Comparison of ENCODE assay signal across 8 cellular contexts in genomic region chr17:2214047-2214717, GRCh38.
DNase-seq lines count a peak whose midpoint lies in the region; ATAC-seq, FAIRE-seq and TF ChIP-seq lines count a peak whose summit lies in the region.

No MANE protein-coding gene starts in this region.

- H3K4me3 ChIP-seq in DOHH2 (ENCODE audit: low read length) (peak overlapping the region; percentile 58), mesodermal cell (ENCODE audit: extremely low read depth, insufficient read depth, low read length, poor library complexity, severe bottlenecking) (no peak overlapping the region), thymus (ENCODE audit: low read length) (no peak overlapping the region)

- H3K27me3 ChIP-seq in DOHH2 (ENCODE audit: control insufficient read depth, low read length) (no peaks in the 10 kb centered on the region), thymus (ENCODE audit: control insufficient read depth, insufficient read depth) (no peaks in the 10 kb centered on the region)

- peaks cover 6% of the 10 kb centered on the region; the same call in 1 of the 2 replicates for H3K36me3 ChIP-seq in DOHH2 (ENCODE audit: control insufficient read depth, low read length)
- peaks cover 23% of the 10 kb centered on the region for H3K36me3 ChIP-seq in mesodermal cell (ENCODE audit: control insufficient read depth, insufficient read depth, low read length)
- peaks cover 4% of the 10 kb centered on the region for H3K36me3 ChIP-seq in thymus (ENCODE audit: control insufficient read depth, insufficient read depth)

- peaks cover 15% of the 10 kb centered on the region for H3F3A ChIP-seq in DOHH2 (ENCODE audit: control insufficient read depth, insufficient read depth)

- no peak for TF ChIP-seq CTCF in DOHH2 (IDR thresholded peaks at IDR 0.05; ENCODE audit: low read depth, low read length, poor library complexity, severe bottlenecking)

- no peak for FAIRE-seq in RCC 7860 (lab: Jason Lieb, UNC)

- no peak for ATAC-seq in GM18502 (IDR thresholded peaks at IDR 0.05; ENCODE audit: poor library complexity, unreplicated experiment)

- H3K4me1 ChIP-seq in DOHH2 (ENCODE audit: control insufficient read depth, low read length) (peaks cover 62% of the 10 kb centered on the region), mesodermal cell (ENCODE audit: control insufficient read depth, insufficient read depth, low read length, poor library complexity, severe bottlenecking) (peaks cover 41% of the 10 kb centered on the region), thymus (ENCODE audit: control insufficient read depth, insufficient read depth, low read length) (peaks cover 16% of the 10 kb centered on the region)

- no peaks in the 10 kb centered on the region for H3K9me3 ChIP-seq in DOHH2 (ENCODE audit: control insufficient read depth, insufficient read depth, low read length)
- no peaks in the 10 kb centered on the region for H3K9me3 ChIP-seq in mesodermal cell (ENCODE audit: control insufficient read depth, low read length)
- no peaks in the 10 kb centered on the region for H3K9me3 ChIP-seq in thymus (ENCODE audit: control insufficient read depth)

- H4K20me1 ChIP-seq in DOHH2 (ENCODE audit: control insufficient read depth, insufficient read depth, low read depth, low read length) = 0 out of 2 replicates have a peak, but pooled peaks cover 4% of the 10 kb centered on the region

- H3K9me2 ChIP-seq in DOHH2 (replicated peaks; ENCODE audit: control insufficient read depth, low read length) = no peaks in the 10 kb centered on the region

- WGBS in mesodermal cell (ENCODE audit: insufficient coverage in 2 of 2), 2 experiments = 26 to 34% methylated on average over 8 to 11 of the region's 14 CpGs
- WGBS in thymus = 93% methylated on average over 14 of the region's 14 CpGs

- DNase-seq in RCC 7860 (ENCODE audit: low spot score) (peak; percentile 9), dermis blood vessel endothelial cell (peak; percentile 50), AG08396 (ENCODE audit: low spot score) (no peak), cortex of kidney (lab: John Stamatoyannopoulos, UW) (no peak)

- no peak overlapping the region for H3K27ac ChIP-seq in DOHH2 (ENCODE audit: low read depth, low read length)
- H3K27ac ChIP-seq in mesodermal cell (ENCODE audit: low read depth, low read length, severe bottlenecking) = peak overlapping the region; percentile 92
- H3K27ac ChIP-seq in thymus (ENCODE audit: low read depth) = peak overlapping the region; percentile 95

- H3K79me2 ChIP-seq in DOHH2 (ENCODE audit: control insufficient read depth, low read length) = peaks cover 15% of the 10 kb centered on the region

- H3K4me2 ChIP-seq in DOHH2 (ENCODE audit: low read length) = peak overlapping the region; percentile 87

Comparison
In these comparisons a context has a peak if more than half of its experiments do, and no peak if none do; other contexts are left out.
1. DNase-seq: peak in RCC 7860 (single experiment) and dermis blood vessel endothelial cell (single experiment); none in AG08396 (single experiment) and cortex of kidney (single experiment).